10 cellular contexts compared by ENCODE assay signal in the genomic region with DNA sequence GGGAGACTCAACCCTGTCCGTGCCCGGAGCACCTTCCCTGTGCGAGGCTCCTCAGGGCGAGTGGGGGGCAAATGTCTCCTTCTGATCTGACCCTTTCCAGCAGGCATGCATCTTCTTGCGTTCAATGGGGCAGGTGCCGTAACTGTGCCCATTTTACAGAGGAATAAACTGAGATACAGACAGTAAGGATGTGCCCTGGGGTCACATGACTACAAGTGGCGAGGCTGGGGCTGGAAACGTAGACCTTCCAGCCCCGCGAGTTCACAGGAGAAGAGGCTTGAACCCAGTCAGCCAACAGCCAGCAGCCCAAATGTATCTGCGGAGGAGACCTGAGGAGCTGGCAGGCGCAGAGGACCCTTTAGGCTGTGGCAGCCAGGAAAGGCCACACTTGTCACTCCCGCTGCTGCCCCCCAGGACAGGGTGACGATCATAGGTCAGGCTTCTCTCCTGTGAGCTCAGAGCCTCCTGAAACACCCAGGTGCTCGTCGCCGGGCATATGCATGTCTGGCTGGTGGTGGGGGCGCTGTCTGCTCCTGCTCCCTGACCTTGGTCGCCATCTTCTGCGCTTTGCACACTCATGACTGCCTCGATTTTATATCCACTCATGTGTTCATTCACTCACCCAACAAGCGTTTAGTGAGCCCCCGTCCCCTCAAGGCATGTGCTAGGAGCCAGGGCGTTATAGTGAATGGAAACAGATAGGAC. TPM values are rescaled to one million over a fixed set of nuclear protein-coding genes. Genes with fewer than 3 reads are reported as not detected.
DNase-seq lines count a peak whose midpoint lies in the region; ATAC-seq and TF ChIP-seq lines count a peak whose summit lies in the region.
"Had no signal": no experiment of that assay in that cellular context is flagged by ENCODE, and none has a peak within 500 bp of the region (broad histone marks: within the 10 kb centered on the region; RNA-seq: fewer than 3 reads in every experiment).

No MANE protein-coding gene starts in this region.

- peak overlapping the region; percentile 38 for H2AK5ac ChIP-seq in neuronal stem cell (ENCODE audit: low read depth, low read length)

- H3K4me3 ChIP-seq in MM.1S (ENCODE audit: low read length) (peak overlapping the region; percentile 52), neuronal stem cell (ENCODE audit: low read length in 2 of 2) (peak overlapping the region in 1 of 2 donors; percentile 9)
- H3K4me3 ChIP-seq: coronary artery had no signal

- peak overlapping the region; percentile 8 for H3K4me3 Mint-ChIP-seq in activated CD4-positive, alpha-beta T cell treated with anti-CD3 and anti-CD28 coated beads, Interleukin-2, amount 10 ng/mL, durations not matched to agents 7 days and 5 days
- H3K4me3 Mint-ChIP-seq in activated naive CD8-positive, alpha-beta T cell treated with anti-CD3 and anti-CD28 coated beads, Interleukin-2, amount 50 U/mL, for 24 hours = no peak overlapping the region

- H4K20me1 ChIP-seq in MM.1S (ENCODE audit: insufficient read depth, low read length) = no peaks in the 10 kb centered on the region

- H3K4ac ChIP-seq in neuronal stem cell (ENCODE audit: low read length) = no peak overlapping the region

- H3K4me2 ChIP-seq in MM.1S (ENCODE audit: low read depth, low read length) = peak overlapping the region; percentile 82
- H3K4me2 ChIP-seq in neuronal stem cell (ENCODE audit: insufficient read depth, low read length, poor library complexity, severe bottlenecking) = peak overlapping the region; percentile 28

- H4K91ac ChIP-seq in neuronal stem cell (ENCODE audit: low read depth, low read length, poor library complexity) = peak overlapping the region; percentile 68

- no peak overlapping the region for H2BK120ac ChIP-seq in neuronal stem cell (ENCODE audit: low read depth, low read length)

- peak overlapping the region; percentile 72 for H3K14ac ChIP-seq in neuronal stem cell (ENCODE audit: low read length)

- H2BK15ac ChIP-seq in neuronal stem cell (ENCODE audit: low read length) = peak overlapping the region; percentile 50

- peaks cover 92% of the 10 kb centered on the region for H3K79me2 ChIP-seq in MM.1S (ENCODE audit: low read length)

- no peak for ATAC-seq in activated naive CD8-positive, alpha-beta T cell treated with anti-CD3 and anti-CD28 coated beads, Interleukin-2, amount 50 U/mL, for 24 hours

- H2BK12ac ChIP-seq in neuronal stem cell (ENCODE audit: low read length) = peak overlapping the region; percentile 33

- no peaks in the 10 kb centered on the region for H3K27me3 Mint-ChIP-seq in activated CD4-positive, alpha-beta T cell treated with anti-CD3 and anti-CD28 coated beads, Interleukin-2, amount 10 ng/mL, durations not matched to agents 7 days and 5 days
- H3K27me3 Mint-ChIP-seq in activated naive CD8-positive, alpha-beta T cell treated with anti-CD3 and anti-CD28 coated beads, Interleukin-2, amount 50 U/mL, for 24 hours = no peaks in the 10 kb centered on the region

- H3K9me2 ChIP-seq in MM.1S (replicated peaks; ENCODE audit: insufficient read depth, low read length) = no peaks in the 10 kb centered on the region

- no peak overlapping the region for H4K8ac ChIP-seq in neuronal stem cell (ENCODE audit: low read depth, low read length)

- H3K79me1 ChIP-seq in neuronal stem cell (ENCODE audit: low read depth, low read length) = peaks cover 24% of the 10 kb centered on the region

- H3K27ac Mint-ChIP-seq in activated CD4-positive, alpha-beta T cell treated with anti-CD3 and anti-CD28 coated beads, Interleukin-2, amount 10 ng/mL, durations not matched to agents 7 days and 5 days = peak overlapping the region; percentile 87
- H3K27ac Mint-ChIP-seq in activated naive CD8-positive, alpha-beta T cell treated with anti-CD3 and anti-CD28 coated beads, Interleukin-2, amount 50 U/mL, for 24 hours = peak overlapping the region; percentile 60

- no peak overlapping the region for H3K23ac ChIP-seq in neuronal stem cell (ENCODE audit: low read depth, low read length, poor library complexity)

- peaks cover 49% of the 10 kb centered on the region for H3K36me3 Mint-ChIP-seq in activated CD4-positive, alpha-beta T cell treated with anti-CD3 and anti-CD28 coated beads, Interleukin-2, amount 10 ng/mL, durations not matched to agents 7 days and 5 days (ENCODE audit: low read depth)
- peaks cover 8% of the 10 kb centered on the region for H3K36me3 Mint-ChIP-seq in activated naive CD8-positive, alpha-beta T cell treated with anti-CD3 and anti-CD28 coated beads, Interleukin-2, amount 50 U/mL, for 24 hours (ENCODE audit: low read depth)

- H3K36me3 ChIP-seq in MM.1S (replicated peaks; ENCODE audit: insufficient read depth, low read length) (no peaks in the 10 kb centered on the region), neuronal stem cell (replicated peaks in 1 of 2; ENCODE audit: control insufficient read depth in 2 of 2, insufficient read depth in 2 of 2, low read length in 2 of 2) (peaks cover 2 to 10% of the 10 kb centered on the region in 2 donors)

- 0 out of 2 replicates have a peak, but pooled peaks have one; percentile 3 for TF ChIP-seq CTCF in MM.1S (IDR thresholded peaks at IDR 0.05; ENCODE audit: low read length)

- H2BK5ac ChIP-seq in neuronal stem cell (ENCODE audit: low read length) = peak overlapping the region; percentile 19

- H3K27me3 ChIP-seq in MM.1S (replicated peaks; ENCODE audit: insufficient read depth, low read length) (no peaks in the 10 kb centered on the region), neuronal stem cell (ENCODE audit: control insufficient read depth in 3 of 3, insufficient read depth in 3 of 3, low read depth in 1 of 3, low read length in 3 of 3) (no peaks in the 10 kb centered on the region)

- H3K9me3 ChIP-seq in MM.1S (replicated peaks; ENCODE audit: insufficient read depth, low read length) = no peaks in the 10 kb centered on the region
- no peaks in the 10 kb centered on the region for H3K9me3 ChIP-seq in neuronal stem cell (replicated peaks in 1 of 2; ENCODE audit: control insufficient read depth in 2 of 2, insufficient read depth in 1 of 2, low read depth in 1 of 2, low read length in 2 of 2)

- H2AFZ ChIP-seq in MM.1S (ENCODE audit: low read length) (no peak overlapping the region), neuronal stem cell (ENCODE audit: low read length) (no peak overlapping the region)

- peak overlapping the region; percentile 94 for H3K18ac ChIP-seq in neuronal stem cell (ENCODE audit: low read length)

- WGBS in neuronal stem cell (ENCODE audit: extremely low coverage in 2 of 2, insufficient read length in 2 of 2, insufficient replicate concordance in 1 of 2), 2 donors = no CpG with 5 or more reads among the region's 24 CpGs

- POLR2A ChIA-PET in activated CD4-positive, alpha-beta T cell treated with anti-CD3 and anti-CD28 coated beads, Interleukin-2, amount 10 ng/mL, durations not matched to agents 7 days and 5 days (lab: Charles Lee) = no interaction called here

- DNase-seq in activated CD4-positive, alpha-beta T cell treated with anti-CD3 and anti-CD28 coated beads, Interleukin-2, amount 10 ng/mL, durations not matched to agents 7 days and 5 days = no peak
- DNase-seq in activated CD4-positive, alpha-beta T cell treated with anti-CD3 and anti-CD28 coated beads for 48 hours = no peak
- DNase-seq in MM.1S (peak; percentile 57), neuronal stem cell (ENCODE audit: low spot score) (no peak), NAMALWA (ENCODE audit: low spot score) (no peak), cortex of kidney (lab: John Stamatoyannopoulos, UW) (no peak)
- no peak for DNase-seq in activated naive CD8-positive, alpha-beta T cell treated with anti-CD3 and anti-CD28 coated beads, Interleukin-2, amount 50 U/mL, for 24 hours
- DNase-seq in central memory CD4-positive, alpha-beta T cell = no peak
- DNase-seq: HCEC 1CT had no signal

- H3K27ac ChIP-seq in MM.1S (ENCODE audit: low read length) (peak overlapping the region; percentile 100), neuronal stem cell (replicated peaks; ENCODE audit: low read length) (peak overlapping the region; percentile 81)
- H3K27ac ChIP-seq: coronary artery had no signal

- CTCF ChIA-PET in activated CD4-positive, alpha-beta T cell treated with anti-CD3 and anti-CD28 coated beads, Interleukin-2, amount 10 ng/mL, durations not matched to agents 7 days and 5 days (lab: Charles Lee) = interaction anchor here (0.6 to 2.3 kb wide), 9 partner anchors 9 to 63 kb away, joined by 3 to 9 read pairs (median 4); no protein-coding TSS in a partner anchor

- H3K9ac ChIP-seq in MM.1S (ENCODE audit: low read length) (peak overlapping the region; percentile 98), neuronal stem cell (ENCODE audit: low read depth, low read length, poor library complexity) (peak overlapping the region; percentile 64)

- H3K9me3 Mint-ChIP-seq in activated CD4-positive, alpha-beta T cell treated with anti-CD3 and anti-CD28 coated beads, Interleukin-2, amount 10 ng/mL, durations not matched to agents 7 days and 5 days = no peaks in the 10 kb centered on the region
- H3K9me3 Mint-ChIP-seq in activated naive CD8-positive, alpha-beta T cell treated with anti-CD3 and anti-CD28 coated beads, Interleukin-2, amount 50 U/mL, for 24 hours = no peaks in the 10 kb centered on the region

- H3F3A ChIP-seq in MM.1S (ENCODE audit: insufficient read depth, low read length) = peaks cover 84% of the 10 kb centered on the region

- peaks cover 92% of the 10 kb centered on the region for H3K4me1 ChIP-seq in MM.1S (ENCODE audit: low read length)
- H3K4me1 ChIP-seq in neuronal stem cell (ENCODE audit: control insufficient read depth in 2 of 2, insufficient read depth in 1 of 2, low read depth in 1 of 2, low read length in 2 of 2) = peaks cover 19 to 56% of the 10 kb centered on the region in 2 donors

- H3K4me1 Mint-ChIP-seq in activated CD4-positive, alpha-beta T cell treated with anti-CD3 and anti-CD28 coated beads, Interleukin-2, amount 10 ng/mL, durations not matched to agents 7 days and 5 days = peaks cover 100% of the 10 kb centered on the region
- peaks cover 100% of the 10 kb centered on the region for H3K4me1 Mint-ChIP-seq in activated naive CD8-positive, alpha-beta T cell treated with anti-CD3 and anti-CD28 coated beads, Interleukin-2, amount 50 U/mL, for 24 hours

RNA-seq across cellular contexts. Expression of a gene that starts 41.7 kb away (rescaled TPM):
- 100 to 1,000 TPM; 187 to 193 TPM for total RNA-seq in activated CD4-positive, alpha-beta T cell treated with anti-CD3 and anti-CD28 coated beads, Interleukin-2, amount 10 ng/mL, durations not matched to agents 7 days and 5 days
- 18.8 TPM for polyA plus RNA-seq in neuronal stem cell (2013, experiment 1 of 2)
- 18.5 TPM for polyA plus RNA-seq in neuronal stem cell (2013, experiment 2 of 2)
